13 cellular contexts compared by ENCODE assay signal in the genomic region with DNA sequence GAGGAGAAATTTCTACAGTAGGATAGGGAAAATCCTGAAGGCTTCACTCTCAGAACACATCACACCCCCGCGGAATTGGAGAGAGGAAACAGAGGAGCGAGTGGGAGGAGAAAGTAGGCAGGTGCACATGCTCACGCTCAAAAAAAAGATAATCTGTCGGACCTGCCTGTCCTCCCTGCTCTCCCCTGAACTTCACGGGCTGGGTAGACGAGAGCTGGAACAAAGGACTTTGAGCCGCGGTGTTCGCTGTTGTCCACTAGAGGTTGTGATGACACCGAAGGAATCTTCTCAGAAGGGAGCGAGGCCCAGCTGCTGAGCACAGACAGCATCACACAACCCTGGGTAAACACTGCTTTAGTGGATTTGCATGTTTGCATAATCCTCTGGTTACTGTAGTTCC. TPM values are rescaled to one million over a fixed set of nuclear protein-coding genes. Genes with fewer than 3 reads are reported as not detected.
DNase-seq lines count a peak whose midpoint lies in the region; ATAC-seq, FAIRE-seq and TF ChIP-seq lines count a peak whose summit lies in the region.
"Had no signal": no experiment of that assay in that cellular context is flagged by ENCODE, and none has a peak within 500 bp of the region (broad histone marks: within the 10 kb centered on the region; RNA-seq: fewer than 3 reads in every experiment).

No MANE protein-coding gene starts in this region.

- no peak for FAIRE-seq in H54 (lab: Jason Lieb, UNC)
- FAIRE-seq: small intestine had no signal

- H3K36me3 ChIP-seq in MG63 = no peaks in the 10 kb centered on the region

- intact Hi-C loops in sciatic nerve (cut with DNase I) = no loop called here

- no peaks in the 10 kb centered on the region for H3K9me3 ChIP-seq in MG63

- H3K4me3 Mint-ChIP-seq in glutamatergic neuron (ENCODE audit: unreplicated experiment) = peak overlapping the region; percentile 0
- H3K4me3 Mint-ChIP-seq: activated B cell treated with CpG ODN at 0.5 μM for 24 hours; activated naive CD8-positive, alpha-beta T cell; stimulated activated naive CD8-positive, alpha-beta T cell treated with anti-CD3 and anti-CD28 coated beads, Interleukin-15, Interleukin-2, amounts not matched to agents 100 ng/mL and 50 ng/mL, for 24 hours had no signal

- H3K9me3 Mint-ChIP-seq in glutamatergic neuron (ENCODE audit: unreplicated experiment) = peaks cover 5% of the 10 kb centered on the region
- H3K9me3 Mint-ChIP-seq: activated B cell treated with CpG ODN at 0.5 μM for 24 hours; stimulated activated naive CD8-positive, alpha-beta T cell treated with anti-CD3 and anti-CD28 coated beads, Interleukin-15, Interleukin-2, amounts not matched to agents 100 ng/mL and 50 ng/mL, for 24 hours had no signal

- peaks cover 22% of the 10 kb centered on the region for H3K27me3 ChIP-seq in MG63

- H3K4me1 Mint-ChIP-seq in glutamatergic neuron (ENCODE audit: low read depth, unreplicated experiment) = peaks cover 20% of the 10 kb centered on the region

- no peak for TF ChIP-seq POLR2A in H54 (IDR thresholded peaks at IDR 0.05; ENCODE audit: low read depth, low read length)

- DNase-seq in AG04449 (ENCODE audit: low read depth, low spot score) = no peak
- DNase-seq in NCI-H82 (lab: John Stamatoyannopoulos, UW) = peak; percentile 80
- peak; percentile 61 for DNase-seq in glutamatergic neuron
- DNase-seq in sciatic nerve (ENCODE audit: low spot score) = no peak
- DNase-seq in H54 (ENCODE audit: insufficient read length, low spot score) = no peak
- DNase-seq in activated gamma-delta T cell treated with Interleukin-2 at 50 U/mL for 16 hours = no peak
- no peak for DNase-seq in MG63
- DNase-seq: activated B cell treated with CpG ODN at 0.5 μM for 24 hours, small intestine had no signal

- POLR2A ChIA-PET in AG04449 (lab: Yijun Ruan, JAX) = no interaction called here

- no peak overlapping the region for H3K27ac Mint-ChIP-seq in glutamatergic neuron (ENCODE audit: unreplicated experiment)
- H3K27ac Mint-ChIP-seq: activated B cell treated with CpG ODN at 0.5 μM for 24 hours; activated naive CD8-positive, alpha-beta T cell; stimulated activated naive CD8-positive, alpha-beta T cell treated with anti-CD3 and anti-CD28 coated beads, Interleukin-15, Interleukin-2, amounts not matched to agents 100 ng/mL and 50 ng/mL, for 24 hours had no signal

- no peak overlapping the region for H3K4me3 ChIP-seq in AG04449 (ENCODE audit: low read depth, low read length)
- no peak overlapping the region for H3K4me3 ChIP-seq in GM12875 (ENCODE audit: low read depth, low read length)
- H3K4me3 ChIP-seq in MG63 = no peak overlapping the region
- H3K4me3 ChIP-seq: lung had no signal

- CTCF ChIA-PET in AG04449 (lab: Yijun Ruan, JAX) = interaction anchor here (0.7 to 7.6 kb wide), 5 partner anchors 20 to 157 kb away, joined by 5 to 74 read pairs (median 9); no protein-coding TSS in a partner anchor

- peaks cover 8% of the 10 kb centered on the region for H3K27me3 Mint-ChIP-seq in glutamatergic neuron (ENCODE audit: unreplicated experiment)

- H3K36me3 Mint-ChIP-seq in glutamatergic neuron (ENCODE audit: unreplicated experiment) = no peaks in the 10 kb centered on the region
- H3K36me3 Mint-ChIP-seq: activated naive CD8-positive, alpha-beta T cell had no signal

- no peak for ATAC-seq in sciatic nerve

- peak; percentile 43 for TF ChIP-seq CTCF in AG04449 (IDR thresholded peaks at IDR 0.05; ENCODE audit: insufficient read depth, low read length, missing control alignments)
- 0 out of 2 replicates have a peak, but pooled peaks have one; percentile 7 for TF ChIP-seq CTCF in GM12875 (IDR thresholded peaks at IDR 0.05; ENCODE audit: borderline replicate concordance, insufficient read depth, low read depth, low read length)
- TF ChIP-seq CTCF in glutamatergic neuron (IDR thresholded peaks at IDR 0.05; ENCODE audit: partially characterized antibody, unreplicated experiment) = peak; percentile 53

RNA-seq across cellular contexts. Expression of gene SEZ6L, which starts 5.0 kb away (rescaled TPM):
- 109 TPM for total RNA-seq in glutamatergic neuron (ENCODE audit: unreplicated experiment)
- total RNA-seq in sciatic nerve = 0.13 TPM
- total RNA-seq in MG63 (2014; rRNA removed; shearing (Covaris generic); ENCODE audit: low replicate concordance) = not detected in 2 replicates
- total RNA-seq: activated B cell treated with CpG ODN at 0.5 μM for 24 hours had no signal

Comparison
In these comparisons a context has a peak if more than half of its experiments do, and no peak if none do; other contexts are left out.
1. DNase-seq: peak in NCI-H82 (single experiment) and glutamatergic neuron (single experiment); none in AG04449 (single experiment), sciatic nerve (single experiment), H54 (single experiment), activated gamma-delta T cell treated with Interleukin-2 at 50 U/mL for 16 hours (single experiment) and MG63 (single experiment).
2. RNA of gene SEZ6L, which starts 5.0 kb away (total RNA-seq): 109 TPM in glutamatergic neuron (single experiment); 0.13 TPM in sciatic nerve (single experiment) and not detected in MG63; every median in the first group is over 10 times any median in the second.
3. Peak in every context shown above with its lines, with median percentiles within 50 percentile points of each other: CTCF ChIP-seq.